ENCODE assay signal across 21 cellular contexts in the genomic region with DNA sequence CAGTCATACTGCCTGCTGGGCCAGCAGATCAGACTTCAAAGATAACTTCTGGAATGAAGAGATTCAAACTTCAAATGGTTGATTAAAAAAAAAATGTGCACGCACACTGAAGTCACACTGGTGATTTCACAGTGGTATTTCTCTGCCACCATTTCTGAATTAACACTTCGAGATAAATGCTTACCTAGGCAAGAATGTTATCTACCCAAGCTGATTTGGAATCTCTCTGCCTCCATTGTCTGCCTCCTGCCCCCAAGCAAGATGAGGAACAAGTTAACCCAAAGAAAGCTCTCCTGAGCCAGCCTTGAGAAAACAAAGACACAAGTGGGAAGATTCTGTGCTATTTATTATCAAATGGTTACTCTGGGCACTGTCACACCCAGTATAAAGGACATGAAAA. TPM values are rescaled to one million over a fixed set of nuclear protein-coding genes. Genes with fewer than 3 reads are reported as not detected.
"Had no signal": no experiment of that assay in that cellular context is flagged by ENCODE, and none has a peak within 500 bp of the region (broad histone marks: within the 10 kb centered on the region; RNA-seq: fewer than 3 reads in every experiment).

No MANE protein-coding gene starts in this region.

- H3K9me3 ChIP-seq: left lung, neutrophil, pancreas, suprapubic skin, thyroid gland, upper lobe of left lung, uterus had no signal

- H3K36me3 Mint-ChIP-seq: natural killer cell had no signal

- H3K36me3 ChIP-seq: left lung, neutrophil, pancreas, suprapubic skin, thyroid gland, upper lobe of left lung, uterus had no signal

- H3K4me1 ChIP-seq: uterus had no signal

- H3K4me3 Mint-ChIP-seq: effector memory CD8-positive, alpha-beta T cell; natural killer cell; stimulated activated naive CD8-positive, alpha-beta T cell treated with anti-CD3 and anti-CD28 coated beads, Interleukin-15, amount 100 ng/mL, for 72 hours had no signal

- H3K27me3 ChIP-seq: thyroid gland had no signal

- H3K27ac ChIP-seq: coronary artery, hepatocyte, left lung, neutrophil, pancreas, suprapubic skin, upper lobe of left lung, uterus had no signal

- H3K27ac Mint-ChIP-seq: effector memory CD8-positive, alpha-beta T cell; natural killer cell; stimulated activated naive CD8-positive, alpha-beta T cell treated with anti-CD3 and anti-CD28 coated beads, Interleukin-15, amount 100 ng/mL, for 72 hours had no signal

- H3K4me3 ChIP-seq: coronary artery, hepatocyte, left lung, pancreas, smooth muscle cell, suprapubic skin, thyroid gland, upper lobe of left lung, uterus had no signal

- DNase-seq: dermis blood vessel endothelial cell; effector memory CD8-positive, alpha-beta T cell; left cardiac atrium; left lung; natural killer cell; pancreas; stimulated activated CD4-positive, alpha-beta T cell treated with anti-CD3 and anti-CD28 coated beads, Interleukin-12 subunit alpha, Interleukin-12 subunit beta, amount 100 ng/mL, for 4 hours; stimulated activated CD4-positive, alpha-beta T cell treated with anti-CD3 and anti-CD28 coated beads, Interleukin-1b, Interleukin-23, amount 100 ng/mL, for 48 hours; stimulated activated CD4-positive, alpha-beta T cell treated with anti-CD3 and anti-CD28 coated beads, Interleukin-4, amount 100 ng/mL, for 1 hour; stimulated activated CD8-positive, alpha-beta memory T cell treated with anti-CD3 and anti-CD28 coated beads, Interleukin-4, amount 100 ng/mL, for 48 hours; stimulated activated naive CD4-positive, alpha-beta T cell; stimulated activated naive CD8-positive, alpha-beta T cell treated with anti-CD3 and anti-CD28 coated beads, Interleukin-15, amount 100 ng/mL, for 72 hours; thyroid gland; upper lobe of left lung; uterus had no signal

RNA-seq across cellular contexts. Expression of a gene that starts 6.5 kb away (rescaled TPM):
- total RNA-seq: mononuclear cell, natural killer cell had no signal
